17 cellular contexts compared by ENCODE assay signal in the genomic region with DNA sequence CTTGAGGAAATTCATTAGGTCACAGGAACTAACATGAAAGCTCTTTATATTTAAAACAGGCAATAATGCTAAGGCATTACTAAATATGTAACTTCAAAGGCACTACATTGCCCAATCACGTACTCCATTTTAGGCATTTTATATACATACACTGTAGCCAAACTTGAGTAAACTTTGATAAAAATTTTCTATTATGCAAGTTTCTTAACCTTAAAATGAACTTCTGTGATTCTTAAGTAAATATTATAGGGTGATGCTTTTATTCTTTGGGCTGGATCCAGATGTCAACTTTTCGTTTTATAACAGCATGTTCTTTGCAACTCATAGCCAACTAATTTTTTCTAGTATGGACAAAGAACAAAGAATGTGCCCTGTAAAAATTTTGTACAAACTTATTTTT.
"Had no signal": no experiment of that assay in that cellular context is flagged by ENCODE, and none has a peak within 500 bp of the region (broad histone marks: within the 10 kb centered on the region; RNA-seq: fewer than 3 reads in every experiment).

No MANE protein-coding gene starts in this region.

- H3K36me3 ChIP-seq: ascending aorta, cardiac muscle cell, colonic mucosa, left lung, neutrophil, suprapubic skin had no signal

- H3K4me1 ChIP-seq: ascending aorta, colonic mucosa, left lung, suprapubic skin had no signal

- H3K9me3 ChIP-seq: ascending aorta, colonic mucosa, left lung, mucosa of descending colon, neutrophil, suprapubic skin had no signal

- H3K27ac ChIP-seq: ascending aorta, cardiac muscle cell, colonic mucosa, left lung, neutrophil, skin epidermis, suprapubic skin had no signal

- ATAC-seq: esophagus mucosa; left lung; mucosa of descending colon; naive thymus-derived CD4-positive, alpha-beta T cell had no signal

- H3K4me3 ChIP-seq: ascending aorta, cardiac muscle cell, colonic mucosa, left lung, mucosa of descending colon, skin epidermis, suprapubic skin had no signal

- DNase-seq: activated CD4-positive, alpha-beta T cell treated with anti-CD3 and anti-CD28 coated beads, Interleukin-2, amount 10 ng/mL, durations not matched to agents 7 days and 5 days; activated naive CD4-positive, alpha-beta T cell; colonic mucosa; islet precursor cell; left lung; mucosa of descending colon; naive thymus-derived CD4-positive, alpha-beta T cell; retina; stimulated activated CD4-positive, alpha-beta T cell treated with anti-CD3 and anti-CD28 coated beads, Interleukin-4, amount 100 ng/mL, for 4 hours; stimulated activated CD8-positive, alpha-beta memory T cell treated with anti-CD3 and anti-CD28 coated beads, Interleukin-4, amount 100 ng/mL, for 48 hours; trophoblast cell had no signal

- H3K27me3 ChIP-seq: ascending aorta, cardiac muscle cell, colonic mucosa, left lung, neutrophil, suprapubic skin had no signal
